22 cellular contexts compared by ENCODE assay signal in genomic region chr13:40540707-40541044, GRCh38.
A peak's percentile ranks its signal among the peaks of the same experiment; 100 is the strongest.
DNase-seq lines count a peak whose midpoint lies in the region; ATAC-seq, FAIRE-seq and TF ChIP-seq lines count a peak whose summit lies in the region.
"Had no signal": no experiment of that assay in that cellular context is flagged by ENCODE, and none has a peak within 500 bp of the region (broad histone marks: within the 10 kb centered on the region; RNA-seq: fewer than 3 reads in every experiment).

No MANE protein-coding gene starts in this region.

- H3K4me2 ChIP-seq in endothelial cell of umbilical vein (ENCODE audit: insufficient read depth, low read length): peak overlapping the region; percentile 76
- H3K4me2 ChIP-seq: KMS-11 had no signal

- H3K9me3 ChIP-seq in Caco-2 (no peaks in the 10 kb centered on the region), Panc1 (ENCODE audit: control insufficient read depth, insufficient read depth, low read depth, low read length) (no peaks in the 10 kb centered on the region), endothelial cell of umbilical vein (replicated peaks; ENCODE audit: control insufficient read depth, insufficient read depth, low read length) (no peaks in the 10 kb centered on the region), upper lobe of left lung (no peaks in the 10 kb centered on the region)
- H3K9me3 ChIP-seq: adrenal gland had no signal

- H3K27me3 Mint-ChIP-seq in Caco-2 (ENCODE audit: insufficient read depth, unreplicated experiment) (no peaks in the 10 kb centered on the region), nephron progenitor cell (ENCODE audit: low read depth, poor library complexity) (peaks cover 3% of the 10 kb centered on the region)

- H4K20me1 ChIP-seq in endothelial cell of umbilical vein (replicated peaks; ENCODE audit: control insufficient read depth, extremely low read depth, insufficient read depth, low read length): no peaks in the 10 kb centered on the region

- H3K79me2 ChIP-seq in endothelial cell of umbilical vein (ENCODE audit: control insufficient read depth, insufficient read depth, low read length): no peaks in the 10 kb centered on the region

- no peak overlapping the region for H3K4me3 ChIP-seq in Caco-2 (ENCODE audit: low read depth, low read length)
- H3K4me3 ChIP-seq in Panc1 (ENCODE audit: low read depth in 2 of 2, low read length in 2 of 2): no peak overlapping the region
- no peak overlapping the region for H3K4me3 ChIP-seq in endothelial cell of umbilical vein (replicated peaks in 1 of 3; ENCODE audit: insufficient read depth in 1 of 3, low read depth in 1 of 3, low read length in 3 of 3)
- H3K4me3 ChIP-seq in upper lobe of left lung: no peak overlapping the region
- H3K4me3 ChIP-seq: adrenal gland had no signal

- H3K27me3 ChIP-seq in Caco-2 (replicated peaks; ENCODE audit: control insufficient read depth, insufficient read depth, low read length) (no peaks in the 10 kb centered on the region), Panc1 (ENCODE audit: control insufficient read depth, insufficient read depth, low read length) (no peaks in the 10 kb centered on the region), endothelial cell of umbilical vein (ENCODE audit: control insufficient read depth in 2 of 2, insufficient read depth in 2 of 2, low read length in 2 of 2) (no peaks in the 10 kb centered on the region), upper lobe of left lung (no peaks in the 10 kb centered on the region)
- H3K27me3 ChIP-seq: adrenal gland had no signal

- H2AFZ ChIP-seq in endothelial cell of umbilical vein (ENCODE audit: low read depth, low read length): no peak overlapping the region

- H3K36me3 Mint-ChIP-seq in Caco-2 (ENCODE audit: insufficient read depth, unreplicated experiment) (no peaks in the 10 kb centered on the region), nephron progenitor cell (ENCODE audit: low read depth) (no peaks in the 10 kb centered on the region)
- H3K36me3 Mint-ChIP-seq: immature natural killer cell had no signal

- peak overlapping the region; percentile 32 for H3K9ac ChIP-seq in endothelial cell of umbilical vein (replicated peaks; ENCODE audit: extremely low read depth, insufficient read depth, low read length)
- H3K9ac ChIP-seq: KMS-11 had no signal

- H3K27ac Mint-ChIP-seq in Caco-2 (ENCODE audit: unreplicated experiment) (peak overlapping the region; percentile 93), nephron progenitor cell (no peak overlapping the region)
- H3K27ac Mint-ChIP-seq: immature natural killer cell had no signal

- POLR2A ChIA-PET in Caco-2 (lab: Charles Lee) (no interaction called here), Panc1 (lab: Charles Lee) (no interaction called here), endothelial cell of umbilical vein (lab: Charles Lee) (interaction anchor here (0.5 to 0.9 kb wide), 3 partner anchors 95 to 128 kb away, joined by 3 to 4 read pairs (median 3); no protein-coding TSS in a partner anchor)

- peaks cover 39% of the 10 kb centered on the region for H3K4me1 ChIP-seq in Caco-2
- peaks cover 8% of the 10 kb centered on the region for H3K4me1 ChIP-seq in Panc1 (ENCODE audit: control insufficient read depth, insufficient read depth, low read length)
- peaks cover 18% of the 10 kb centered on the region for H3K4me1 ChIP-seq in endothelial cell of umbilical vein (ENCODE audit: control insufficient read depth, extremely low read depth, insufficient read depth, low read length)
- H3K4me1 ChIP-seq in upper lobe of left lung: peaks cover 6 to 18% (median 11%) of the 10 kb centered on the region in 4 donors

- CTCF ChIA-PET in Caco-2 (lab: Charles Lee): interaction anchor here (1.1 kb wide), 1 partner anchor 23 kb away, joined by 3 read pairs; no protein-coding TSS in a partner anchor
- CTCF ChIA-PET in Panc1 (lab: Charles Lee): no interaction called here
- CTCF ChIA-PET in endothelial cell of umbilical vein (lab: Charles Lee): interaction anchor here (0.7 to 1.5 kb wide), 10 partner anchors 10 to 758 kb away, joined by 3 to 9 read pairs (median 4); no protein-coding TSS in a partner anchor

- TF ChIP-seq EP300 in upper lobe of left lung (IDR thresholded peaks at IDR 0.05): no peak

- no peaks in the 10 kb centered on the region for H3K9me3 Mint-ChIP-seq in Caco-2 (ENCODE audit: unreplicated experiment)
- no peaks in the 10 kb centered on the region for H3K9me3 Mint-ChIP-seq in nephron progenitor cell
- H3K9me3 Mint-ChIP-seq: immature natural killer cell had no signal

- dilution Hi-C loops in endothelial cell of umbilical vein (cut with MboI; ENCODE audit: extremely low pct_ligation_motif_present, low sequenced_read_pairs): no loop called here

- H3K4me3 Mint-ChIP-seq in Caco-2 (ENCODE audit: unreplicated experiment) (peak overlapping the region; percentile 55), nephron progenitor cell (no peak overlapping the region)
- H3K4me3 Mint-ChIP-seq: immature natural killer cell had no signal

- H3K4me1 Mint-ChIP-seq in Caco-2 (ENCODE audit: low read depth, unreplicated experiment) (peaks cover 27% of the 10 kb centered on the region), nephron progenitor cell (peaks cover 23% of the 10 kb centered on the region)
- H3K4me1 Mint-ChIP-seq: immature natural killer cell had no signal

- TF ChIP-seq CTCF in Caco-2 (IDR thresholded peaks at IDR 0.05; ENCODE audit: insufficient read depth in 1 of 2, low read depth in 1 of 2, low read length in 1 of 2, severe bottlenecking in 1 of 2, unreplicated experiment in 1 of 2) (no peak), Panc1 (IDR thresholded peaks at IDR 0.05) (no peak), endothelial cell of umbilical vein (IDR thresholded peaks at IDR 0.05; ENCODE audit: extremely low read depth in 1 of 2, insufficient read depth in 1 of 2, low read depth in 1 of 2, low read length in 2 of 2) (no peak), omental fat pad (IDR thresholded peaks at IDR 0.05) (no peak), nephron progenitor cell (IDR thresholded peaks at IDR 0.05) (no peak), upper lobe of left lung (IDR thresholded peaks at IDR 0.05) (no peak)

- ATAC-seq in Panc1 (peak; percentile 56), omental fat pad (ENCODE audit: low FRiP score) (peak; percentile 25), upper lobe of left lung (ENCODE audit: low FRiP score in 2 of 2) (no peak)

- no peak for FAIRE-seq in endothelial cell of umbilical vein (lab: Jason Lieb, UNC)
- FAIRE-seq: GM12892 had no signal

- DNase-seq in Caco-2: no peak
- no peak for DNase-seq in Panc1 (ENCODE audit: low read depth, low spot score)
- no peak for DNase-seq in endothelial cell of umbilical vein (ENCODE audit: low read depth, low spot score)
- DNase-seq in omental fat pad (ENCODE audit: low spot score): no peak
- DNase-seq in NCI-H2227 treated with DMSO at 0.1 percent for 48 hours (lab: John Stamatoyannopoulos, UW): no peak
- no peak for DNase-seq in nephron progenitor cell
- DNase-seq in SKM-1 treated with dmso at 0.1 percent for 144 hours (lab: John Stamatoyannopoulos, UW; ENCODE audit: unreplicated experiment): no peak
- no peak for DNase-seq in upper lobe of left lung
- DNase-seq: activated CD8-positive, alpha-beta memory T cell treated with anti-CD3 and anti-CD28 coated beads, Interleukin-2, amount 50 U/mL, for 48 hours; activated gamma-delta T cell; central memory CD4-positive, alpha-beta T cell; effector CD4-positive, alpha-beta T cell; immature natural killer cell; NCI-H2081; NCI-H526; SIG-M5; stimulated activated CD4-positive, alpha-beta T cell treated with anti-CD3 and anti-CD28 coated beads, Interleukin-4, amount 100 ng/mL, for 4 hours; T-helper 2 cell had no signal

- no peak for TF ChIP-seq POLR2A in endothelial cell of umbilical vein (IDR thresholded peaks at IDR 0.05; ENCODE audit: low read depth, low read length)
- no peak for TF ChIP-seq POLR2A in upper lobe of left lung (IDR thresholded peaks at IDR 0.05)

- no peaks in the 10 kb centered on the region for H3K36me3 ChIP-seq in Caco-2 (ENCODE audit: control insufficient read depth, insufficient read depth, low read length)
- H3K36me3 ChIP-seq in Panc1 (ENCODE audit: control insufficient read depth, insufficient read depth, low read length): no peaks in the 10 kb centered on the region
- no peaks in the 10 kb centered on the region for H3K36me3 ChIP-seq in endothelial cell of umbilical vein (ENCODE audit: control insufficient read depth in 2 of 2, extremely low read depth in 1 of 2, insufficient read depth in 2 of 2, low read length in 2 of 2)
- H3K36me3 ChIP-seq in upper lobe of left lung: no peaks in the 10 kb centered on the region
- H3K36me3 ChIP-seq: adrenal gland had no signal

- no peaks in the 10 kb centered on the region for H3K9me1 ChIP-seq in endothelial cell of umbilical vein (replicated peaks; ENCODE audit: control insufficient read depth, extremely low read depth, insufficient read depth, low read length)

- WGBS in upper lobe of left lung, 2 donors: 74 to 82% methylated on average over 4 of the region's 4 CpGs

- intact Hi-C loops in Caco-2 (cut with micrococcal nuclease; ENCODE audit: unreplicated experiment) (loop anchor here (2.0 to 5.0 kb wide), 3 partner anchors 44 to 124 kb away; no protein-coding TSS in a partner anchor), Panc1 (cut with micrococcal nuclease; ENCODE audit: unreplicated experiment) (no loop called here), endothelial cell of umbilical vein (cut with micrococcal nuclease) (loop anchor here (1.0 to 5.0 kb wide), 11 partner anchors 18 to 753 kb away; no protein-coding TSS in a partner anchor)

- BruUV-seq in Caco-2 (replicated peaks; lab: Mats Ljungman, UMichigan) (no TSS peak), Panc1 (replicated peaks; lab: Mats Ljungman, UMichigan) (no TSS peak), endothelial cell of umbilical vein (replicated peaks; lab: Mats Ljungman, UMichigan) (TSS peak; percentile 92)

- in situ Hi-C loops in Panc1 (cut with HindIII; ENCODE audit: low pct_unique_long_range_greater_than_20kb, low sequenced_read_pairs): no loop called here

- 0 out of 2 replicates have a peak overlapping the region, but pooled peaks have one; percentile 4 for H3K27ac ChIP-seq in Panc1 (ENCODE audit: low read length)
- H3K27ac ChIP-seq in endothelial cell of umbilical vein (ENCODE audit: insufficient read depth, low read depth, low read length): peak overlapping the region; percentile 80
- peak overlapping the region in 2 of 4 donors; percentile 20 to 48 for H3K27ac ChIP-seq in upper lobe of left lung
- H3K27ac ChIP-seq: KMS-11, VCaP had no signal

TF ChIP-seq in endothelial cell of umbilical vein, 7 proteins besides CTCF, POLR2A, EP300 and RAD21 (continues in another document):
- TF ChIP-seq EZH2 (IDR thresholded peaks at IDR 0.05; ENCODE audit: borderline replicate concordance, low read depth, low read length, severe bottlenecking) (no peak), MYC (IDR thresholded peaks at IDR 0.05; ENCODE audit: low read depth, low read length) (no peak), POLR2AphosphoS5 (IDR thresholded peaks at IDR 0.05; ENCODE audit: insufficient read depth, low read depth, low read length) (no peak), MAX (IDR thresholded peaks at IDR 0.05; ENCODE audit: insufficient read depth, insufficient read length) (no peak), GATA2 (IDR thresholded peaks at IDR 0.05; ENCODE audit: insufficient read depth, insufficient read length, low read depth, low read length) (no peak)

Comparison
In these comparisons a context has a peak if more than half of its experiments do, and no peak if none do; other contexts are left out.
1. ATAC-seq: peak in Panc1 (single experiment) and omental fat pad (single experiment); none in upper lobe of left lung (0 of 2).